ENCODE assay signal across 25 cellular contexts in the genomic region with DNA sequence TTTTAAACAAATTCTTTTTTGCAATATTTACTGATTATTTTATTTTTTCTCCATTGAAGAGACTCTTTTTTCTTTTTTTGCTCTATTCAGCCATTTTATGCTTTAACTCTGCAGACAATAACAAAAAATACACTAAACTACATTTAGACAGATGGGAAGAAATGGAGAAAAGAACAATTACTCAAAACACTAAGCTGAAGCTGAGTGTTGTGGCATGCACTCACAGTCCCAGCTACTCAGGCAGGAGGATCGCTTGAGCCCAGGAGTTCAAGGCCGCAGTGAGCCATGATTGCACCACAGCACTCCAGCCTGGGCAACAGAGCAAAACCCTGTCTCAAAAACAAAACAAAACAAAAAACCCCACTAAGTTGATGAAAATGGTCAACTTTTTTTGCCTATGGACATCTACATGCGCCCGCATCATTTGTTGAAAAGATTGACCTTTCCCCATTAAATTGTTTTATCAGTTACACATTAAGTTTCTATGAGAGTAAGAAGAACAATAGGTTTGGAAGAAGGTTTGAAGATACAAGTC.
"Had no signal": no experiment of that assay in that cellular context is flagged by ENCODE, and none has a peak within 500 bp of the region (broad histone marks: within the 10 kb centered on the region; RNA-seq: fewer than 3 reads in every experiment).

No MANE protein-coding gene starts in this region.

- H3K4me1 ChIP-seq: colonic mucosa, lower lobe of right lung, pancreas, sigmoid colon, transverse colon, upper lobe of right lung, uterus had no signal

- H3K27ac ChIP-seq: colonic mucosa, epithelial cell of prostate, gastroesophageal sphincter, heart left ventricle, hepatocyte, lower lobe of right lung, pancreas, sigmoid colon, transverse colon, upper lobe of right lung, uterus had no signal

- H3K4me1 Mint-ChIP-seq: naive thymus-derived CD8-positive, alpha-beta T cell; nephron progenitor cell; stimulated activated memory B cell treated with anti-CD40 and anti-IgM and Interleukin-4, amounts not matched to agents 10 μg/mL and 1 μg/mL and 100 μg/mL, for 72 hours had no signal

- H3K4me3 ChIP-seq: colonic mucosa, gastroesophageal sphincter, heart left ventricle, hepatocyte, left ventricle myocardium inferior, lower lobe of right lung, pancreas, sigmoid colon, transverse colon, upper lobe of right lung, uterus had no signal

- H3K27me3 Mint-ChIP-seq: naive thymus-derived CD8-positive, alpha-beta T cell; stimulated activated memory B cell treated with anti-CD40 and anti-IgM and Interleukin-4, amounts not matched to agents 10 μg/mL and 1 μg/mL and 100 μg/mL, for 72 hours had no signal

- H3K9me3 ChIP-seq: colonic mucosa, pancreas, upper lobe of right lung had no signal

- H3K27ac Mint-ChIP-seq: dendritic cell treated with granulocyte-macrophage colony-stimulating factor and Interleukin-4, amounts not matched to agents 40 ng/mL and 50 ng/mL, for 4 days; endodermal cell; naive thymus-derived CD8-positive, alpha-beta T cell; nephron progenitor cell; stimulated activated memory B cell treated with anti-CD40 and anti-IgM and Interleukin-4, amounts not matched to agents 10 μg/mL and 1 μg/mL and 100 μg/mL, for 72 hours had no signal

- ATAC-seq: esophagus mucosa; gastroesophageal sphincter; heart left ventricle; left cardiac atrium; lower lobe of right lung; naive thymus-derived CD8-positive, alpha-beta T cell; pancreas; stimulated activated memory B cell treated with anti-CD40 and anti-IgM and Interleukin-4, amounts not matched to agents 10 μg/mL and 1 μg/mL and 100 μg/mL, for 72 hours; stimulated activated naive CD8-positive, alpha-beta T cell treated with anti-CD3 and anti-CD28 coated beads, Interleukin-15, Interleukin-2, amounts not matched to agents 100 U/mL and 50 U/mL, for 24 hours; upper lobe of right lung had no signal

- DNase-seq: colonic mucosa; effector CD8-positive, alpha-beta T cell; endodermal cell; foreskin fibroblast; heart left ventricle; left cardiac atrium; left ventricle myocardium inferior; lower lobe of right lung; naive thymus-derived CD8-positive, alpha-beta T cell; nephron progenitor cell; nucleus accumbens; pancreas; sigmoid colon; stimulated activated CD4-positive, alpha-beta T cell treated with anti-CD3 and anti-CD28 coated beads, Interleukin-2, amount 100 ng/mL, for 24 hours; stimulated activated CD4-positive, alpha-beta T cell treated with anti-CD3 and anti-CD28 coated beads, Interleukin-4, amount 100 ng/mL, for 24 hours; stimulated activated naive CD8-positive, alpha-beta T cell treated with anti-CD3 and anti-CD28 coated beads, Interleukin-15, Interleukin-2, amounts not matched to agents 100 U/mL and 50 U/mL, for 24 hours; transverse colon; upper lobe of right lung; uterus had no signal

- H3K36me3 ChIP-seq: colonic mucosa, gastroesophageal sphincter, heart left ventricle, left ventricle myocardium inferior, lower lobe of right lung, pancreas, sigmoid colon, transverse colon, upper lobe of right lung, uterus had no signal

- H3K27me3 ChIP-seq: colonic mucosa, gastroesophageal sphincter, heart left ventricle, hepatocyte, pancreas, sigmoid colon, transverse colon, upper lobe of right lung, uterus had no signal

- H3K4me3 Mint-ChIP-seq: dendritic cell treated with granulocyte-macrophage colony-stimulating factor and Interleukin-4, amounts not matched to agents 40 ng/mL and 50 ng/mL, for 4 days; endodermal cell; naive thymus-derived CD8-positive, alpha-beta T cell; nephron progenitor cell; stimulated activated memory B cell treated with anti-CD40 and anti-IgM and Interleukin-4, amounts not matched to agents 10 μg/mL and 1 μg/mL and 100 μg/mL, for 72 hours had no signal
